In the genomic region with DNA sequence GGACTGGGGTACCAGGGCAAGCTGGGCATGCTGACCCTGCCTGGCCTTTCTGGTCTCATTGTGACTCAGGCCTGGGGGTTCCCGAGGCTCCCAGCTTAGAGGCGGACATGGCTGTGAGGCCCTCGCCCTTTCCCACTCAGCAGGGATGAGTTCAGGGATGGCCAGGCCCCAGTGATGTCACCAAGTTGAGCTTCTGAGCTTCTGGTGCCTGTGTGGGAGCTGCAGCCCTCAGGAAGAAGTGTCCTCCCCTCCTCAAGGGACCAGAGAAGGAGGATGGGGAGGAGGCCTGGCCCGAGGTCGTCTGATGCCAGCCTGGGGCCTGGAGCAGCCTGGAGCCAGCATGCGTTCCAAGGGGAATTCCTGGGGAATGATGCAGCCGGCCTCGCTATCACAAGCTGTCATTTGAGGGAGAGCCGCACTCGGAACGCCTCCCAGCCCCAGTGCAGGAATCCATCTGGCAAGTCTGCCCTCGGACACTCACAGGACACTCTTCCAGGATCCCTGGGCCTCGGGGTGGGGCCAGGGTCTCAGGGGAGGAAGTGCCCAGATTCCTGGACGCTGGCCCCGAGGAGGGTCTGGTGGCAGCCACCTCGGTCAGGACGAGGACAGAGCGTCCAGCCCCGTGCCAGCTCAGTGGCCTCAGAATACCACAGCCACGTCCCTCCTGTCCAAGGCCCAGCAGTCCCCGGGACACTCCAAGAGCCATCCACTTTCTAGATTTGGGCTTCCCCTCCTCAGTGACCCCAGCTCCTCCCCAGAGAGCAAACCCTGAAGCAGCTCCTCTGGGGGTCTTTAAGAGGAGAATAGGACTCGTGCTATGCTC, we compare ENCODE assay signal across 10 cellular contexts.
DNase-seq lines count a peak whose midpoint lies in the region; ATAC-seq, FAIRE-seq and TF ChIP-seq lines count a peak whose summit lies in the region.
"Had no signal": no experiment of that assay in that cellular context is flagged by ENCODE, and none has a peak within 500 bp of the region (broad histone marks: within the 10 kb centered on the region; RNA-seq: fewer than 3 reads in every experiment).

No MANE protein-coding gene starts in this region.

- no peaks in the 10 kb centered on the region for H3K9me3 Mint-ChIP-seq in natural killer cell treated with Interleukin-12 subunit alpha and Interleukin-12 subunit beta and Interleukin-15 and Interleukin-18, amount 100 ng/mL, for 72 hours
- H3K9me3 Mint-ChIP-seq: CD4-positive, CD25-positive, alpha-beta regulatory T cell had no signal

- H3K27me3 Mint-ChIP-seq in natural killer cell treated with Interleukin-12 subunit alpha and Interleukin-12 subunit beta and Interleukin-15 and Interleukin-18, amount 100 ng/mL, for 72 hours: peaks cover 6% of the 10 kb centered on the region in 2 donors

- no peak overlapping the region for H3K4me3 Mint-ChIP-seq in natural killer cell treated with Interleukin-12 subunit alpha and Interleukin-12 subunit beta and Interleukin-15 and Interleukin-18, amount 100 ng/mL, for 72 hours
- H3K4me3 Mint-ChIP-seq: CD4-positive, CD25-positive, alpha-beta regulatory T cell had no signal

- peak; percentile 81 for FAIRE-seq in RCC 7860 (lab: Jason Lieb, UNC)

- ATAC-seq in natural killer cell treated with Interleukin-12 subunit alpha and Interleukin-12 subunit beta and Interleukin-15 and Interleukin-18, amount 100 ng/mL, for 72 hours: no peak

- peak; percentile 95 for DNase-seq in AG08396 (ENCODE audit: low spot score)
- peak; percentile 93 for DNase-seq in RCC 7860 (ENCODE audit: low spot score)
- DNase-seq in fibroblast of the aortic adventitia (ENCODE audit: low read depth): peak; percentile 93
- peak; percentile 59 for DNase-seq in non-pigmented ciliary epithelial cell (ENCODE audit: low read depth)
- no peak for DNase-seq in NK-92 treated with Interleukin-12 subunit alpha and Interleukin-12 subunit beta, amount 100 ng/mL, for 24 hours (lab: John Stamatoyannopoulos, UW)
- no peak for DNase-seq in midbrain (lab: John Stamatoyannopoulos, UW)
- no peak for DNase-seq in NCI-H524 (lab: John Stamatoyannopoulos, UW)
- DNase-seq in natural killer cell treated with Interleukin-12 subunit alpha and Interleukin-12 subunit beta and Interleukin-15 and Interleukin-18, amount 100 ng/mL, for 72 hours (ENCODE audit: low spot score): no peak
- DNase-seq: activated gamma-delta T cell treated with Interleukin-2 at 50 U/mL for 16 hours; CD4-positive, CD25-positive, alpha-beta regulatory T cell had no signal

- H3K4me3 ChIP-seq in fibroblast of the aortic adventitia (ENCODE audit: low read depth, low read length): no peak overlapping the region

- H3K36me3 Mint-ChIP-seq in natural killer cell treated with Interleukin-12 subunit alpha and Interleukin-12 subunit beta and Interleukin-15 and Interleukin-18, amount 100 ng/mL, for 72 hours: no peaks in the 10 kb centered on the region
- H3K36me3 Mint-ChIP-seq: CD4-positive, CD25-positive, alpha-beta regulatory T cell had no signal

- H3K4me1 Mint-ChIP-seq in natural killer cell treated with Interleukin-12 subunit alpha and Interleukin-12 subunit beta and Interleukin-15 and Interleukin-18, amount 100 ng/mL, for 72 hours (ENCODE audit: low read depth in 2 of 2): no peaks in the 10 kb centered on the region
- H3K4me1 Mint-ChIP-seq: CD4-positive, CD25-positive, alpha-beta regulatory T cell had no signal

- no peak for TF ChIP-seq CTCF in fibroblast of the aortic adventitia (IDR thresholded peaks at IDR 0.05; ENCODE audit: insufficient read depth, low read length)

- H3K27ac Mint-ChIP-seq in natural killer cell treated with Interleukin-12 subunit alpha and Interleukin-12 subunit beta and Interleukin-15 and Interleukin-18, amount 100 ng/mL, for 72 hours: no peak overlapping the region
- H3K27ac Mint-ChIP-seq: CD4-positive, CD25-positive, alpha-beta regulatory T cell had no signal

Comparison
In these comparisons a context has a peak if more than half of its experiments do, and no peak if none do; other contexts are left out.
1. DNase-seq: peak in AG08396 (single experiment), RCC 7860 (single experiment), fibroblast of the aortic adventitia (single experiment) and non-pigmented ciliary epithelial cell (single experiment); none in NK-92 treated with Interleukin-12 subunit alpha and Interleukin-12 subunit beta, amount 100 ng/mL, for 24 hours (single experiment), midbrain (single experiment), NCI-H524 (0 of 2) and natural killer cell treated with Interleukin-12 subunit alpha and Interleukin-12 subunit beta and Interleukin-15 and Interleukin-18, amount 100 ng/mL, for 72 hours (single experiment).